ENCODE assay signal across 10 cellular contexts in genomic region chr14:21262410-21262809, GRCh38. TPM values are rescaled to one million over a fixed set of nuclear protein-coding genes. Genes with fewer than 3 reads are reported as not detected.
DNase-seq lines count a peak whose midpoint lies in the region; ATAC-seq and TF ChIP-seq lines count a peak whose summit lies in the region.
"Had no signal": no experiment of that assay in that cellular context is flagged by ENCODE, and none has a peak within 500 bp of the region (broad histone marks: within the 10 kb centered on the region; RNA-seq: fewer than 3 reads in every experiment).

No MANE protein-coding gene starts in this region.

- no peak overlapping the region for H3K14ac ChIP-seq in trophoblast cell (ENCODE audit: low read length)

- peaks cover 93% of the 10 kb centered on the region for H3K36me3 Mint-ChIP-seq in central memory CD8-positive, alpha-beta T cell (ENCODE audit: insufficient read depth)

- H4K91ac ChIP-seq in trophoblast cell (ENCODE audit: low read depth, low read length): no peak overlapping the region

- no peaks in the 10 kb centered on the region for H3K9me3 Mint-ChIP-seq in central memory CD8-positive, alpha-beta T cell

- H3K18ac ChIP-seq in trophoblast cell (ENCODE audit: low read length): no peak overlapping the region

- no peak overlapping the region for H2BK120ac ChIP-seq in trophoblast cell (ENCODE audit: insufficient read depth, low read length, poor library complexity)

- H2AK5ac ChIP-seq in trophoblast cell (ENCODE audit: low read length): no peak overlapping the region

- no CpG with 5 or more reads among the region's 3 CpGs for WGBS in trophoblast cell (ENCODE audit: extremely low coverage, insufficient coverage, insufficient read length)

- H4K12ac ChIP-seq in trophoblast cell (ENCODE audit: low read depth, low read length): no peak overlapping the region

- peaks cover 83% of the 10 kb centered on the region for H3K4me1 Mint-ChIP-seq in central memory CD8-positive, alpha-beta T cell

- no peak overlapping the region for H3K27ac ChIP-seq in trophoblast cell (ENCODE audit: low read depth, low read length)

- no peak overlapping the region for H2BK5ac ChIP-seq in trophoblast cell (ENCODE audit: low read depth, low read length, poor library complexity)

- H3K4me3 ChIP-seq in GM06990 (replicated peaks; ENCODE audit: low read depth, low read length) (peak overlapping the region; percentile 53), Loucy (ENCODE audit: low read length, poor library complexity, severe bottlenecking) (peak overlapping the region; percentile 95), trophoblast cell (ENCODE audit: low read depth, low read length) (no peak overlapping the region)

- H3K27ac Mint-ChIP-seq in central memory CD8-positive, alpha-beta T cell (ENCODE audit: low read depth): peak overlapping the region; percentile 71

- H3K79me1 ChIP-seq in trophoblast cell (ENCODE audit: low read length): no peaks in the 10 kb centered on the region

- peaks cover 96% of the 10 kb centered on the region for H4K20me1 ChIP-seq in Loucy (ENCODE audit: insufficient read depth, low read length, poor library complexity, severe bottlenecking)

- DNase-seq in GM06990 (ENCODE audit: extremely low read depth, insufficient read length) (no peak), trophoblast cell (no peak), ecto neural progenitor cell (ENCODE audit: low spot score) (no peak), NCI-H187 treated with DMSO at 0.1 percent for 48 hours (lab: John Stamatoyannopoulos, UW) (no peak)
- DNase-seq in central memory CD8-positive, alpha-beta T cell (ENCODE audit: low spot score in 2 of 2): no peak
- DNase-seq: DMS79 treated with DMSO at 0.1 percent for 48 hours, SHP77 treated with DMSO at 0.1 percent for 48 hours, small intestine had no signal

- H3K4ac ChIP-seq in trophoblast cell (ENCODE audit: low read depth, low read length): peak overlapping the region; percentile 100

- TF ChIP-seq CTCF in GM06990 (IDR thresholded peaks at IDR 0.05; ENCODE audit: insufficient read depth, low read length, poor library complexity, severe bottlenecking): no peak
- no peak for TF ChIP-seq CTCF in Loucy (conservative IDR thresholded peaks at IDR 0.05; ENCODE audit: low read length)

- H3K9me3 ChIP-seq in Loucy (ENCODE audit: insufficient read depth, low read depth, low read length): no peaks in the 10 kb centered on the region
- H3K9me3 ChIP-seq in trophoblast cell (ENCODE audit: insufficient read depth, low read depth, low read length): no peaks in the 10 kb centered on the region

- H3K9ac ChIP-seq in Loucy (ENCODE audit: low read depth, low read length, poor library complexity, severe bottlenecking) (peak overlapping the region; percentile 53), trophoblast cell (ENCODE audit: low read length) (no peak overlapping the region)

- H3K4me2 ChIP-seq in Loucy (ENCODE audit: low read depth, low read length, poor library complexity, severe bottlenecking) (peak overlapping the region; percentile 98), trophoblast cell (ENCODE audit: low read length) (no peak overlapping the region)

- peak overlapping the region; percentile 32 for H4K8ac ChIP-seq in trophoblast cell (ENCODE audit: low read depth, low read length)

- no peaks in the 10 kb centered on the region for H3K27me3 Mint-ChIP-seq in central memory CD8-positive, alpha-beta T cell

- H3K27me3 ChIP-seq in GM06990 (replicated peaks; ENCODE audit: control insufficient read depth, insufficient read depth, low read length) (no peaks in the 10 kb centered on the region), Loucy (ENCODE audit: insufficient read depth, low read length, poor library complexity, severe bottlenecking) (no peaks in the 10 kb centered on the region), trophoblast cell (ENCODE audit: insufficient read depth, low read length) (no peaks in the 10 kb centered on the region)

- H3K9me2 ChIP-seq in Loucy (replicated peaks; ENCODE audit: low read depth, low read length): no peaks in the 10 kb centered on the region

- H3K4me1 ChIP-seq in Loucy (ENCODE audit: insufficient read depth, low read length, poor library complexity, severe bottlenecking) (peaks cover 75% of the 10 kb centered on the region), trophoblast cell (ENCODE audit: control insufficient read depth in 1 of 2, insufficient read depth in 2 of 2, low read length in 2 of 2) (peaks cover 4 to 5% of the 10 kb centered on the region in 2 experiments)

- H3K36me3 ChIP-seq in GM06990 (ENCODE audit: control insufficient read depth, insufficient read depth, low read length) (peaks cover 22% of the 10 kb centered on the region), Loucy (ENCODE audit: insufficient read depth, low read length) (peaks cover 75% of the 10 kb centered on the region), trophoblast cell (ENCODE audit: control insufficient read depth in 1 of 2, insufficient read depth in 2 of 2, low read length in 2 of 2) (peaks cover 31 to 40% of the 10 kb centered on the region in 2 experiments)

- H3F3A ChIP-seq in Loucy (ENCODE audit: low read depth): peaks cover 7% of the 10 kb centered on the region; the same call in 1 of the 2 replicates

- no peak overlapping the region for H2AFZ ChIP-seq in Loucy (ENCODE audit: low read length)
- peak overlapping the region; percentile 25 for H2AFZ ChIP-seq in trophoblast cell (ENCODE audit: insufficient read depth, low read length, poor library complexity)

- ATAC-seq in central memory CD8-positive, alpha-beta T cell (replicated peaks; ENCODE audit: extremely low read depth, poor library complexity, severe bottlenecking): no peak
- no peak for ATAC-seq in GM18907 (IDR thresholded peaks at IDR 0.05; ENCODE audit: unreplicated experiment)

- H2BK12ac ChIP-seq in trophoblast cell (ENCODE audit: low read length): no peak overlapping the region

- H3K23ac ChIP-seq in trophoblast cell (ENCODE audit: low read length): no peak overlapping the region

- H3K79me2 ChIP-seq in Loucy (ENCODE audit: insufficient read depth, low read length) (peaks cover 100% of the 10 kb centered on the region), trophoblast cell (ENCODE audit: control insufficient read depth, insufficient read depth, low read length, poor library complexity) (peaks cover 31% of the 10 kb centered on the region)

- H3K4me3 Mint-ChIP-seq in central memory CD8-positive, alpha-beta T cell: peak overlapping the region; percentile 99

RNA-seq across cellular contexts. Expression of gene HNRNPC, which starts 6.8 kb away (rescaled TPM):
- 959 and 960 TPM in 2 replicates for polyA plus RNA-seq in trophoblast cell (2013)

RNA-seq across cellular contexts. Expression of gene RPGRIP1, which starts 17.5 kb away (rescaled TPM):
- 0.01 TPM in 1 of 2 replicates, not detected in the other for polyA plus RNA-seq in trophoblast cell (2013)
